1 cellular context compared by ENCODE assay signal in the genomic region with DNA sequence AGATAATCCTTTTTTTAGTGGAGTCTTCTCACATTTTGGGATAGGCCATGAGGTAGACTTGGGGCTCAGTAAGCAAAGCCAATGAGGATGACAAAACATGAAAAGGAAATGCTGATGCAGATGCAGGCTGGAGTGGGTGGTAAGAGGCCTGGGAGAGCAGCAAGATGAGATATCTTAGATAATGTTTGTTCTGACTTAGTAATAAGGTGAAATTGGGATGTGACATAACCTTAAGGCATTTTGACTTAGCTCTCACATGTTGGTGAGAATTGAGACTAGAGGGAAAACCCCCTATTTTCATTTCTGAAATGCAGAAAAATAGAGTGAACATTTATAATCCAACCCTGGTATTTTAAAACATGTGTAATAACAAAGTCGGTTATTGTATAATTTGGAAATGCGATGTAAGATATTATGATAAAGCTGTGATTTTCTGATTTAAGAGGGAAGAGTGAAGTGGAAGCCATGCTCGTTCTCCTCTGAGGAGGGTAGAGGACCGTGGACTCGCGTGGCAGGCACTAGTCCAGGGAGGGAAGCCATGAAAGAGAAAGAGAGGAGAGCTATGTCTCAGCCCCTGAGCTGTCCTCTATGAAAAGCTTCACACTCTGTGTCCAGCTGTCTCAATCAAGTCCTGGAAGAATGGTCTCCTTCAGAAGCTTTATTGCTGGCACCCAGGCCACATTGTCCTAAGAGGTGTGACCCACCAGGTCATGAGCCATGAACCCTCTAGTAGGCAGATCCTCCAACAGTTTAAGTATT.
TF ChIP-seq lines count a peak whose summit lies in the region.

No MANE protein-coding gene starts in this region.

TF ChIP-seq in HepG2, 621 proteins besides CTCF, POLR2A, EP300 and RAD21 (continued from another document):
- TF ChIP-seq, protein P1, sequence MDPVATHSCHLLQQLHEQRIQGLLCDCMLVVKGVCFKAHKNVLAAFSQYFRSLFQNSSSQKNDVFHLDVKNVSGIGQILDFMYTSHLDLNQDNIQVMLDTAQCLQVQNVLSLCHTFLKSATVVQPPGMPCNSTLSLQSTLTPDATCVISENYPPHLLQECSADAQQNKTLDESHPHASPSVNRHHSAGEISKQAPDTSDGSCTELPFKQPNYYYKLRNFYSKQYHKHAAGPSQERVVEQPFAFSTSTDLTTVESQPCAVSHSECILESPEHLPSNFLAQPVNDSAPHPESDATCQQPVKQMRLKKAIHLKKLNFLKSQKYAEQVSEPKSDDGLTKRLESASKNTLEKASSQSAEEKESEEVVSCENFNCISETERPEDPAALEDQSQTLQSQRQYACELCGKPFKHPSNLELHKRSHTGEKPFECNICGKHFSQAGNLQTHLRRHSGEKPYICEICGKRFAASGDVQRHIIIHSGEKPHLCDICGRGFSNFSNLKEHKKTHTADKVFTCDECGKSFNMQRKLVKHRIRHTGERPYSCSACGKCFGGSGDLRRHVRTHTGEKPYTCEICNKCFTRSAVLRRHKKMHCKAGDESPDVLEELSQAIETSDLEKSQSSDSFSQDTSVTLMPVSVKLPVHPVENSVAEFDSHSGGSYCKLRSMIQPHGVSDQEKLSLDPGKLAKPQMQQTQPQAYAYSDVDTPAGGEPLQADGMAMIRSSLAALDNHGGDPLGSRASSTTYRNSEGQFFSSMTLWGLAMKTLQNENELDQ (CRISPR knock-in tag; IDR thresholded peaks at IDR 0.05; ENCODE audit: borderline replicate concordance): no peak
- TF ChIP-seq PHF5A (CRISPR knock-in tag; IDR thresholded peaks at IDR 0.05; ENCODE audit: low read depth, unreplicated experiment): no peak
- TF ChIP-seq FOXJ3 (CRISPR knock-in tag; IDR thresholded peaks at IDR 0.05; ENCODE audit: borderline replicate concordance): no peak
- no peak for TF ChIP-seq ZNF83 (CRISPR knock-in tag; IDR thresholded peaks at IDR 0.05; ENCODE audit: borderline replicate concordance)
- TF ChIP-seq SRSF9 (IDR thresholded peaks at IDR 0.05; ENCODE audit: borderline replicate concordance, insufficient read depth, low read depth, low read length, poor library complexity, severe bottlenecking): no peak
- TF ChIP-seq GABPB1 (CRISPR knock-in tag; IDR thresholded peaks at IDR 0.05): no peak
- TF ChIP-seq NR2F6 (IDR thresholded peaks at IDR 0.05): no peak
- no peak for TF ChIP-seq NR2F6 (CRISPR knock-in tag; IDR thresholded peaks at IDR 0.05)
- TF ChIP-seq STAG1 (CRISPR knock-in tag; IDR thresholded peaks at IDR 0.05): no peak
- TF ChIP-seq MIER2 (CRISPR knock-in tag; IDR thresholded peaks at IDR 0.05): no peak
- TF ChIP-seq, protein P2, sequence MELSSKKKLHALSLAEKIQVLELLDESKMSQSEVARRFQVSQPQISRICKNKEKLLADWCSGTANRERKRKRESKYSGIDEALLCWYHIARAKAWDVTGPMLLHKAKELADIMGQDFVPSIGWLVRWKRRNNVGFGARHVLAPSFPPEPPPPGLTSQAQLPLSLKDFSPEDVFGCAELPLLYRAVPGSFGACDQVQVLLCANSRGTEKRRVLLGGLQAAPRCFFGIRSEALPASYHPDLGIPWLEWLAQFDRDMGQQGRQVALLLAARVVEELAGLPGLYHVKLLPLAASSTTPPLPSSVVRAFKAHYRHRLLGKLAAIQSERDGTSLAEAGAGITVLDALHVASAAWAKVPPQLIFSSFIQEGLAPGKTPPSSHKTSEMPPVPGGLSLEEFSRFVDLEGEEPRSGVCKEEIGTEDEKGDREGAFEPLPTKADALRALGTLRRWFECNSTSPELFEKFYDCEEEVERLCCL (CRISPR knock-in tag; IDR thresholded peaks at IDR 0.05; ENCODE audit: borderline replicate concordance): no peak
- no peak for TF ChIP-seq TSC22D2 (CRISPR knock-in tag; IDR thresholded peaks at IDR 0.05; ENCODE audit: borderline replicate concordance)
- no peak for TF ChIP-seq CHD2 (IDR thresholded peaks at IDR 0.05; ENCODE audit: low read depth, low read length)
- no peak for TF ChIP-seq RCOR2 (CRISPR knock-in tag; IDR thresholded peaks at IDR 0.05)
TF ChIP-seq in HepG2: peak in this region for 0.
